Comparison of ENCODE assay signal across 1 cellular context in genomic region chr6:138814179-138814834, GRCh38.
A peak's percentile ranks its signal among the peaks of the same experiment; 100 is the strongest.
TF ChIP-seq lines count a peak whose summit lies in the region.

No MANE protein-coding gene starts in this region.

TF ChIP-seq in HepG2, 621 proteins besides CTCF, POLR2A, EP300 and RAD21 (continued from another document and continues in another):
- no peak for TF ChIP-seq REST (IDR thresholded peaks at IDR 0.05; ENCODE audit: borderline replicate concordance in 1 of 2, low read depth in 1 of 2, low read length in 2 of 2)
- TF ChIP-seq ZZZ3 (CRISPR knock-in tag; IDR thresholded peaks at IDR 0.05; ENCODE audit: borderline replicate concordance), result no peak
- TF ChIP-seq ONECUT2 (CRISPR knock-in tag; IDR thresholded peaks at IDR 0.05), result no peak
- TF ChIP-seq HNRNPH1 (optimal IDR thresholded peaks at IDR 0.05; ENCODE audit: low read depth, low read length), result no peak
- TF ChIP-seq NR2F2 (IDR thresholded peaks at IDR 0.05; ENCODE audit: borderline replicate concordance, low read depth), result peak; percentile 74
- TF ChIP-seq ZHX2 (IDR thresholded peaks at IDR 0.05; ENCODE audit: low read depth), result no peak
- peak; percentile 26; the same call in 1 of the 2 replicates for TF ChIP-seq ZHX2 (CRISPR knock-in tag; IDR thresholded peaks at IDR 0.05; ENCODE audit: borderline replicate concordance)
- TF ChIP-seq KAT8 (CRISPR knock-in tag; IDR thresholded peaks at IDR 0.05), result no peak
- no peak for TF ChIP-seq HNRNPL (IDR thresholded peaks at IDR 0.05; ENCODE audit: low read depth, low read length)
- TF ChIP-seq ZFP36L1 (CRISPR knock-in tag; IDR thresholded peaks at IDR 0.05), result no peak
- TF ChIP-seq ZNF33B (CRISPR knock-in tag; IDR thresholded peaks at IDR 0.05), result no peak
- no peak for TF ChIP-seq YY1 (IDR thresholded peaks at IDR 0.05; ENCODE audit: insufficient read depth, insufficient replicate concordance, low read depth, low read length)
- no peak for TF ChIP-seq BCLAF1 (IDR thresholded peaks at IDR 0.05)
- TF ChIP-seq ATF7-NPFF (CRISPR knock-in tag; IDR thresholded peaks at IDR 0.05; ENCODE audit: low read depth), result no peak
- no peak for TF ChIP-seq TOE1 (CRISPR knock-in tag; IDR thresholded peaks at IDR 0.05)
- TF ChIP-seq, protein P1, sequence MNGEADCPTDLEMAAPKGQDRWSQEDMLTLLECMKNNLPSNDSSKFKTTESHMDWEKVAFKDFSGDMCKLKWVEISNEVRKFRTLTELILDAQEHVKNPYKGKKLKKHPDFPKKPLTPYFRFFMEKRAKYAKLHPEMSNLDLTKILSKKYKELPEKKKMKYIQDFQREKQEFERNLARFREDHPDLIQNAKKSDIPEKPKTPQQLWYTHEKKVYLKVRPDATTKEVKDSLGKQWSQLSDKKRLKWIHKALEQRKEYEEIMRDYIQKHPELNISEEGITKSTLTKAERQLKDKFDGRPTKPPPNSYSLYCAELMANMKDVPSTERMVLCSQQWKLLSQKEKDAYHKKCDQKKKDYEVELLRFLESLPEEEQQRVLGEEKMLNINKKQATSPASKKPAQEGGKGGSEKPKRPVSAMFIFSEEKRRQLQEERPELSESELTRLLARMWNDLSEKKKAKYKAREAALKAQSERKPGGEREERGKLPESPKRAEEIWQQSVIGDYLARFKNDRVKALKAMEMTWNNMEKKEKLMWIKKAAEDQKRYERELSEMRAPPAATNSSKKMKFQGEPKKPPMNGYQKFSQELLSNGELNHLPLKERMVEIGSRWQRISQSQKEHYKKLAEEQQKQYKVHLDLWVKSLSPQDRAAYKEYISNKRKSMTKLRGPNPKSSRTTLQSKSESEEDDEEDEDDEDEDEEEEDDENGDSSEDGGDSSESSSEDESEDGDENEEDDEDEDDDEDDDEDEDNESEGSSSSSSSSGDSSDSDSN (CRISPR knock-in tag; IDR thresholded peaks at IDR 0.05), result no peak
- no peak for TF ChIP-seq HOXA7 (CRISPR knock-in tag; IDR thresholded peaks at IDR 0.05)
- TF ChIP-seq SMAD3 (CRISPR knock-in tag; IDR thresholded peaks at IDR 0.05), result no peak
- TF ChIP-seq ZNF17 (CRISPR knock-in tag; IDR thresholded peaks at IDR 0.05), result no peak
- TF ChIP-seq, protein P2, sequence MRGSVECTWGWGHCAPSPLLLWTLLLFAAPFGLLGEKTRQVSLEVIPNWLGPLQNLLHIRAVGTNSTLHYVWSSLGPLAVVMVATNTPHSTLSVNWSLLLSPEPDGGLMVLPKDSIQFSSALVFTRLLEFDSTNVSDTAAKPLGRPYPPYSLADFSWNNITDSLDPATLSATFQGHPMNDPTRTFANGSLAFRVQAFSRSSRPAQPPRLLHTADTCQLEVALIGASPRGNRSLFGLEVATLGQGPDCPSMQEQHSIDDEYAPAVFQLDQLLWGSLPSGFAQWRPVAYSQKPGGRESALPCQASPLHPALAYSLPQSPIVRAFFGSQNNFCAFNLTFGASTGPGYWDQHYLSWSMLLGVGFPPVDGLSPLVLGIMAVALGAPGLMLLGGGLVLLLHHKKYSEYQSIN (CRISPR knock-in tag; IDR thresholded peaks at IDR 0.05; ENCODE audit: borderline replicate concordance), result no peak
- no peak for TF ChIP-seq KLF9 (CRISPR knock-in tag; IDR thresholded peaks at IDR 0.05; ENCODE audit: low read depth)
- no peak for TF ChIP-seq SSRP1 (CRISPR knock-in tag; IDR thresholded peaks at IDR 0.05)
- 0 out of 2 replicates have a peak, but pooled peaks have one; percentile 21 for TF ChIP-seq ZNF709 (CRISPR knock-in tag; IDR thresholded peaks at IDR 0.05)
- TF ChIP-seq YEATS4 (CRISPR knock-in tag; IDR thresholded peaks at IDR 0.05; ENCODE audit: borderline replicate concordance), result peak; percentile 64
- TF ChIP-seq RNF219 (CRISPR knock-in tag; IDR thresholded peaks at IDR 0.05), result no peak
- TF ChIP-seq ZNF138 (CRISPR knock-in tag; IDR thresholded peaks at IDR 0.05; ENCODE audit: low read depth), result no peak
- no peak for TF ChIP-seq POGZ (CRISPR knock-in tag; IDR thresholded peaks at IDR 0.05)
- TF ChIP-seq ZNF18 (CRISPR knock-in tag; IDR thresholded peaks at IDR 0.05; ENCODE audit: insufficient replicate concordance), result no peak
- no peak for TF ChIP-seq ZFYVE20 (CRISPR knock-in tag; IDR thresholded peaks at IDR 0.05; ENCODE audit: borderline replicate concordance, low read depth)
- TF ChIP-seq ZBTB46 (CRISPR knock-in tag; IDR thresholded peaks at IDR 0.05; ENCODE audit: borderline replicate concordance), result no peak
- TF ChIP-seq JARID2 (CRISPR knock-in tag; IDR thresholded peaks at IDR 0.05; ENCODE audit: insufficient replicate concordance), result no peak
- TF ChIP-seq MAFG (CRISPR knock-in tag; IDR thresholded peaks at IDR 0.05), result no peak
- TF ChIP-seq FOXK2 (IDR thresholded peaks at IDR 0.05), result no peak
- no peak for TF ChIP-seq GABPA (IDR thresholded peaks at IDR 0.05; ENCODE audit: low read depth, low read length)
- no peak; the same call in 1 of the 2 replicates for TF ChIP-seq GABPA (CRISPR knock-in tag; IDR thresholded peaks at IDR 0.05; ENCODE audit: low read depth)
- no peak for TF ChIP-seq GLI4 (CRISPR knock-in tag; IDR thresholded peaks at IDR 0.05; ENCODE audit: borderline replicate concordance)
- no peak for TF ChIP-seq ZNF253 (CRISPR knock-in tag; IDR thresholded peaks at IDR 0.05; ENCODE audit: borderline replicate concordance)
- TF ChIP-seq HDAC1 (CRISPR knock-in tag; IDR thresholded peaks at IDR 0.05), result peak; percentile 59; the same call in 1 of the 2 replicates
- TF ChIP-seq ZFP41 (CRISPR knock-in tag; IDR thresholded peaks at IDR 0.05; ENCODE audit: borderline replicate concordance), result no peak
- no peak for TF ChIP-seq NFKB2 (CRISPR knock-in tag; IDR thresholded peaks at IDR 0.05; ENCODE audit: borderline replicate concordance)
